Comparison of ENCODE assay signal across 11 cellular contexts in genomic region chr19:18650468-18651001, GRCh38. TPM values are rescaled to one million over a fixed set of nuclear protein-coding genes. Genes with fewer than 3 reads are reported as not detected.
DNase-seq lines count a peak whose midpoint lies in the region; ATAC-seq and TF ChIP-seq lines count a peak whose summit lies in the region.
"Had no signal": no experiment of that assay in that cellular context is flagged by ENCODE, and none has a peak within 500 bp of the region (broad histone marks: within the 10 kb centered on the region; RNA-seq: fewer than 3 reads in every experiment).

No MANE protein-coding gene starts in this region.

- peak overlapping the region in 15 of 59 donors; percentile 2 to 48 (median 35) for H3K4me3 ChIP-seq in dorsolateral prefrontal cortex
- H3K4me3 ChIP-seq in right lobe of liver = no peak overlapping the region
- peak overlapping the region in 2 of 4 donors; percentile 2 to 16 for H3K4me3 ChIP-seq in stomach

- TF ChIP-seq CTCF in dorsolateral prefrontal cortex (IDR thresholded peaks at IDR 0.05 in 54 of 56, conservative IDR thresholded peaks at IDR 0.05 in 2 of 56; ENCODE audit: low read depth in 1 of 56, partially characterized antibody in 56 of 56) (no peak), right lobe of liver (IDR thresholded peaks at IDR 0.05) (no peak), stomach (IDR thresholded peaks at IDR 0.05) (no peak)

- no peaks in the 10 kb centered on the region for H3K36me3 Mint-ChIP-seq in stimulated activated effector memory CD8-positive, alpha-beta T cell treated with anti-CD3 and anti-CD28 coated beads, Interleukin-12 subunit alpha, Interleukin-12 subunit beta, amount 100 ng/mL, for 72 hours

- H3K4me3 Mint-ChIP-seq in stimulated activated effector memory CD8-positive, alpha-beta T cell treated with anti-CD3 and anti-CD28 coated beads, Interleukin-12 subunit alpha, Interleukin-12 subunit beta, amount 100 ng/mL, for 72 hours = no peak overlapping the region
- H3K4me3 Mint-ChIP-seq: activated T-helper 1 cell treated with anti-CD3 and anti-CD28 coated beads, Interleukin-12 subunit alpha, Interleukin-12 subunit beta, Interleukin-2, Interleukin-4 antibody, amounts not matched to agents 30 ng/mL and 10 ng/mL and 1 ng/mL, durations not matched to agents 14 hours and 24 hours and 36 hours had no signal

- no CpG with 5 or more reads among the region's 33 CpGs for WGBS in right lobe of liver (ENCODE audit: insufficient coverage, low coverage, low lambda C conversion rate, missing lambda C conversion rate)
- 51 to 72% (median 60%) methylated on average over 19 to 33 of the region's 33 CpGs for WGBS in stomach, 5 donors

- no peak for TF ChIP-seq POLR2A in right lobe of liver (IDR thresholded peaks at IDR 0.05)
- no peak for TF ChIP-seq POLR2A in stomach (IDR thresholded peaks at IDR 0.05)

- DNase-seq in GOT3 (lab: John Stamatoyannopoulos, UW) (peak; percentile 15), dorsolateral prefrontal cortex (no peak), right lobe of liver (no peak), stomach (peak; percentile 45), GM19240 (ENCODE audit: insufficient read length, low spot score) (no peak), germinal center (ENCODE audit: low spot score) (no peak), NCI-H2029 (lab: John Stamatoyannopoulos, UW) (no peak)
- no peak for DNase-seq in stimulated activated effector memory CD8-positive, alpha-beta T cell treated with anti-CD3 and anti-CD28 coated beads, Interleukin-12 subunit alpha, Interleukin-12 subunit beta, amount 100 ng/mL, for 72 hours (ENCODE audit: low spot score in 2 of 2)
- DNase-seq: foreskin keratinocyte, NCI-H1694 treated with DMSO at 0.1 percent for 48 hours had no signal

- no peak overlapping the region for H3K27ac Mint-ChIP-seq in stimulated activated effector memory CD8-positive, alpha-beta T cell treated with anti-CD3 and anti-CD28 coated beads, Interleukin-12 subunit alpha, Interleukin-12 subunit beta, amount 100 ng/mL, for 72 hours
- H3K27ac Mint-ChIP-seq: activated T-helper 1 cell treated with anti-CD3 and anti-CD28 coated beads, Interleukin-12 subunit alpha, Interleukin-12 subunit beta, Interleukin-2, Interleukin-4 antibody, amounts not matched to agents 30 ng/mL and 10 ng/mL and 1 ng/mL, durations not matched to agents 14 hours and 24 hours and 36 hours had no signal

- H3K36me3 ChIP-seq in right lobe of liver = no peaks in the 10 kb centered on the region
- H3K36me3 ChIP-seq in stomach = no peaks in the 10 kb centered on the region

- ATAC-seq in right lobe of liver = peak; percentile 47 to 59 (median 54)
- ATAC-seq in stimulated activated effector memory CD8-positive, alpha-beta T cell treated with anti-CD3 and anti-CD28 coated beads, Interleukin-12 subunit alpha, Interleukin-12 subunit beta, amount 100 ng/mL, for 72 hours = no peak
- ATAC-seq: foreskin keratinocyte had no signal

- TF ChIP-seq EP300 in stomach (IDR thresholded peaks at IDR 0.05) = no peak

- intact Hi-C loops in dorsolateral prefrontal cortex (cut with DNase I) (loop anchor here in 1 of 2 donors (5.0 kb wide), 1 partner anchor 327 kb away; no protein-coding TSS in a partner anchor), right lobe of liver (cut with DNase I) (no loop called here), stomach (cut with DNase I; ENCODE audit: low total_unique reads) (no loop called here)

- H3K9me3 ChIP-seq in right lobe of liver = no peaks in the 10 kb centered on the region
- no peaks in the 10 kb centered on the region for H3K9me3 ChIP-seq in stomach

- peaks cover 40% of the 10 kb centered on the region for H3K4me1 Mint-ChIP-seq in stimulated activated effector memory CD8-positive, alpha-beta T cell treated with anti-CD3 and anti-CD28 coated beads, Interleukin-12 subunit alpha, Interleukin-12 subunit beta, amount 100 ng/mL, for 72 hours

- H3K9me3 Mint-ChIP-seq in stimulated activated effector memory CD8-positive, alpha-beta T cell treated with anti-CD3 and anti-CD28 coated beads, Interleukin-12 subunit alpha, Interleukin-12 subunit beta, amount 100 ng/mL, for 72 hours = no peaks in the 10 kb centered on the region
- H3K9me3 Mint-ChIP-seq: activated T-helper 1 cell treated with anti-CD3 and anti-CD28 coated beads, Interleukin-12 subunit alpha, Interleukin-12 subunit beta, Interleukin-2, Interleukin-4 antibody, amounts not matched to agents 30 ng/mL and 10 ng/mL and 1 ng/mL, durations not matched to agents 14 hours and 24 hours and 36 hours had no signal

- no peaks in the 10 kb centered on the region for H3K4me1 ChIP-seq in right lobe of liver
- peaks cover 24 to 57% (median 38%) of the 10 kb centered on the region in 4 donors for H3K4me1 ChIP-seq in stomach
- H3K4me1 ChIP-seq: foreskin keratinocyte had no signal

- H3K27ac ChIP-seq in dorsolateral prefrontal cortex = peak overlapping the region in 49 of 59 donors; percentile 2 to 90 (median 74)
- H3K27ac ChIP-seq in right lobe of liver = peak overlapping the region in 2 of 3 donors; percentile 38 to 40
- H3K27ac ChIP-seq in stomach = peak overlapping the region; percentile 53 to 89 (median 79)
- H3K27ac ChIP-seq: foreskin keratinocyte had no signal

- H3K27me3 ChIP-seq in dorsolateral prefrontal cortex (no peaks in the 10 kb centered on the region), right lobe of liver (no peaks in the 10 kb centered on the region), stomach (no peaks in the 10 kb centered on the region)
- H3K27me3 ChIP-seq: foreskin keratinocyte had no signal

RNA-seq across cellular contexts. Expression of gene KLHL26, which starts 13.7 kb away (rescaled TPM):
- total RNA-seq in dorsolateral prefrontal cortex (10 to 100 TPM; 19.6 to 52.2 (median 36.9) TPM), right lobe of liver (1 to 10 TPM; 3.8 to 5.0 (median 4.7) TPM), stomach (10 to 100 TPM in 2 of 5 donors, 1 to 10 TPM in 3; 1.2 to 45.1 (median 7.0) TPM)
- polyA plus RNA-seq in stomach = 1 to 10 TPM; 3.2 to 4.4 (median 3.7) TPM

RNA-seq across cellular contexts. Expression of gene CRTC1, which starts 32.9 kb away (rescaled TPM):
- 100 to 1,000 TPM in 34 of 120 experiments, 10 to 100 TPM in 86; 35.9 to 127 (median 90.4) TPM for total RNA-seq in dorsolateral prefrontal cortex
- 1 to 10 TPM; 1.7 to 7.2 (median 4.9) TPM for total RNA-seq in right lobe of liver
- total RNA-seq in stomach = 10 to 100 TPM in 1 of 5 donors, 1 to 10 TPM in 3, not detected in 1; 4.2 to 28.0 (median 4.7) TPM
- 1 to 10 TPM; 4.6 to 8.4 (median 4.6) TPM for polyA plus RNA-seq in stomach

RNA-seq across cellular contexts. Expression of gene TMEM59L, which starts 37.9 kb away (rescaled TPM):
- total RNA-seq in dorsolateral prefrontal cortex = 100 to 1,000 TPM; 128 to 572 (median 372) TPM
- under 1 TPM in 2 of 6 experiments, not detected in 4; 0.31 to 0.43 TPM for total RNA-seq in right lobe of liver
- total RNA-seq in stomach = 1 to 10 TPM in 2 of 5 donors, not detected in 3; 1.8 to 4.7 TPM
- 1 to 10 TPM in 1 of 3 donors, under 1 TPM in 1, not detected in 1; 0.25 to 3.7 TPM for polyA plus RNA-seq in stomach
- total RNA-seq: foreskin keratinocyte had no signal
- polyA plus RNA-seq: foreskin keratinocyte had no signal

RNA-seq across cellular contexts. Expression of gene CRLF1, which starts 43.9 kb away (rescaled TPM):
- total RNA-seq in dorsolateral prefrontal cortex (100 to 1,000 TPM in 2 of 120 experiments, 10 to 100 TPM in 117, 1 to 10 TPM in 1; 5.0 to 148 (median 44.3) TPM), right lobe of liver (1 to 10 TPM in 2 of 6 experiments, under 1 TPM in 1, not detected in 3; 0.27 to 2.9 (median 1.2) TPM), stomach (10 to 100 TPM in 1 of 5 donors, 1 to 10 TPM in 3, not detected in 1; 2.6 to 12.6 (median 5.6) TPM)
- 10 to 100 TPM; 12.3 to 15.9 (median 14.2) TPM for polyA plus RNA-seq in stomach
- total RNA-seq: activated T-helper 1 cell treated with anti-CD3 and anti-CD28 coated beads, Interleukin-12 subunit alpha, Interleukin-12 subunit beta, Interleukin-2, Interleukin-4 antibody, amounts not matched to agents 30 ng/mL and 10 ng/mL and 1 ng/mL, durations not matched to agents 14 hours and 24 hours and 36 hours had no signal

Comparison
In these comparisons a context has a peak if more than half of its experiments do, and no peak if none do; other contexts are left out.
1. DNase-seq: peak in GOT3 (single experiment) and stomach (single experiment); none in dorsolateral prefrontal cortex (0 of 10), right lobe of liver (0 of 3), GM19240 (single experiment), stimulated activated effector memory CD8-positive, alpha-beta T cell treated with anti-CD3 and anti-CD28 coated beads, Interleukin-12 subunit alpha, Interleukin-12 subunit beta, amount 100 ng/mL, for 72 hours (0 of 2), germinal center (single experiment) and NCI-H2029 (single experiment).
2. RNA of gene TMEM59L, which starts 37.9 kb away (total RNA-seq): 128 to 572 TPM in dorsolateral prefrontal cortex; 1.8 to 4.7 TPM in stomach and 0.31 to 0.43 TPM in right lobe of liver; every median in the first group is over 10 times any median in the second.
3. Peak in every context shown above with its lines, with median percentiles within 50 percentile points of each other: H3K27ac ChIP-seq.